Comparison of ENCODE assay signal across 8 cellular contexts in genomic region chr9:133742849-133743444, GRCh38. TPM values are rescaled to one million over a fixed set of nuclear protein-coding genes. Genes with fewer than 3 reads are reported as not detected.
DNase-seq lines count a peak whose midpoint lies in the region; ATAC-seq lines count a peak whose summit lies in the region.

No MANE protein-coding gene starts in this region.

- ATAC-seq in HG03457 (IDR thresholded peaks at IDR 0.05; ENCODE audit: unreplicated experiment), result peak; percentile 63
- ATAC-seq in HG02840 (IDR thresholded peaks at IDR 0.05; ENCODE audit: low FRiP score, unreplicated experiment), result no peak

- DNase-seq in Daoy (ENCODE audit: low read depth) (peak; percentile 80), NCI-H82 (lab: John Stamatoyannopoulos, UW) (peak; percentile 91), ecto neural progenitor cell (ENCODE audit: low spot score) (peak; percentile 94), lung microvascular endothelial cell (ENCODE audit: low read depth in 2 of 2) (peak; percentile 68 to 76)
- DNase-seq in activated CD4-positive, alpha-beta T cell treated with anti-CD3 and anti-CD28 coated beads, Interleukin-2, amount 50 U/mL, for 48 hours, result peak; percentile 77 to 83
- peak; percentile 62 for DNase-seq in stimulated activated CD8-positive, alpha-beta memory T cell treated with anti-CD3 and anti-CD28 coated beads, Interleukin-15, amount 100 ng/mL, for 24 hours (ENCODE audit: low read depth)

RNA-seq across cellular contexts. Expression of gene SARDH, which starts 4.8 kb away (rescaled TPM):
- total RNA-seq in Daoy (2014; rRNA removed; shearing (Covaris generic)), result 0.45 and 1.2 TPM in 2 replicates
- total RNA-seq in lung microvascular endothelial cell, result 0.20 and 0.22 TPM in 2 replicates
